ENCODE assay signal across 8 cellular contexts in genomic region chr7:99579956-99580777, GRCh38. TPM values are rescaled to one million over a fixed set of nuclear protein-coding genes. Genes with fewer than 3 reads are reported as not detected.
DNase-seq lines count a peak whose midpoint lies in the region; ATAC-seq and TF ChIP-seq lines count a peak whose summit lies in the region.

No MANE protein-coding gene starts in this region.

- TF ChIP-seq CTCF in WI38 (IDR thresholded peaks at IDR 0.05; ENCODE audit: low read depth, low read length) (peak; percentile 35; the same call in 1 of the 2 replicates), cardiac fibroblast (IDR thresholded peaks at IDR 0.05; ENCODE audit: low read depth, low read length) (peak; percentile 23)

- intact Hi-C loops in Right ventricle myocardium inferior (cut with DNase I) (no loop called here), cardiac septum (cut with DNase I) (no loop called here)

- peak; percentile 61 for ATAC-seq in Right ventricle myocardium inferior
- no peak for ATAC-seq in HG03196 (IDR thresholded peaks at IDR 0.05; ENCODE audit: unreplicated experiment)
- ATAC-seq in GM19463 (IDR thresholded peaks at IDR 0.05; ENCODE audit: unreplicated experiment): no peak

- DNase-seq in Right ventricle myocardium inferior (ENCODE audit: missing footprints) (peak; percentile 74), cardiac septum (ENCODE audit: low spot score) (no peak), cardiac fibroblast (ENCODE audit: low read depth in 2 of 2) (peak; percentile 26 to 35), kidney glomerular epithelial cell (lab: John Stamatoyannopoulos, UW) (peak; percentile 13)
- peak in 3 of 4 experiments; percentile 17 to 38 (median 30) for DNase-seq in stimulated activated CD4-positive, alpha-beta T cell treated with anti-CD3 and anti-CD28 coated beads, Interleukin-1b, Interleukin-23, amount 100 ng/mL, for 24 hours (ENCODE audit: low read depth in 4 of 4, low spot score in 1 of 4)

- H3K4me3 ChIP-seq in WI38 (ENCODE audit: low read depth, low read length): peak overlapping the region; percentile 61
- H3K4me3 ChIP-seq in cardiac fibroblast (replicated peaks in 1 of 2; ENCODE audit: low read depth in 2 of 2, low read length in 2 of 2): peak overlapping the region; percentile 53 to 58

RNA-seq across cellular contexts. Expression of gene TMEM225B, which starts 17.9 kb away (rescaled TPM):
- total RNA-seq in Right ventricle myocardium inferior (not detected), cardiac septum (not detected)

RNA-seq across cellular contexts. Expression of gene ZNF655, which starts 21.7 kb away (rescaled TPM):
- total RNA-seq in Right ventricle myocardium inferior (28.3 TPM), cardiac septum (42.1 TPM)

RNA-seq across cellular contexts. Expression of gene FAM200A, which starts 28.3 kb away (rescaled TPM):
- total RNA-seq in Right ventricle myocardium inferior (6.8 TPM), cardiac septum (4.9 TPM)

RNA-seq across cellular contexts. Expression of gene ZSCAN25, which starts 36.6 kb away (rescaled TPM):
- 8.1 TPM for total RNA-seq in Right ventricle myocardium inferior
- total RNA-seq in cardiac septum: 10.4 TPM
